2 cellular contexts compared by ENCODE assay signal in genomic region chr4:183878571-183878970, GRCh38.
TF ChIP-seq lines count a peak whose summit lies in the region.

No MANE protein-coding gene starts in this region.

TF ChIP-seq in GM23338, 12 proteins besides CTCF, POLR2A, EP300 and RAD21:
- no peak for TF ChIP-seq ZNF114 (CRISPR knock-in tag; IDR thresholded peaks at IDR 0.05)
- no peak for TF ChIP-seq JUNB (IDR thresholded peaks at IDR 0.05; ENCODE audit: unreplicated experiment)
- TF ChIP-seq EZH2phosphoT487 (IDR thresholded peaks at IDR 0.05; ENCODE audit: unreplicated experiment): no peak
- no peak for TF ChIP-seq ZNF462 (CRISPR knock-in tag; IDR thresholded peaks at IDR 0.05)
- TF ChIP-seq POLR2AphosphoS5 (IDR thresholded peaks at IDR 0.05; ENCODE audit: low read depth): no peak
- TF ChIP-seq ETS1 (IDR thresholded peaks at IDR 0.05): no peak
- TF ChIP-seq NANOG (IDR thresholded peaks at IDR 0.05; ENCODE audit: borderline replicate concordance): no peak
- TF ChIP-seq EZH2 (IDR thresholded peaks at IDR 0.05; ENCODE audit: low read depth, unreplicated experiment): no peak
- TF ChIP-seq STAT1 (IDR thresholded peaks at IDR 0.05; ENCODE audit: unreplicated experiment): no peak
- no peak for TF ChIP-seq REST (IDR thresholded peaks at IDR 0.05; ENCODE audit: unreplicated experiment)
- no peak for TF ChIP-seq CREB1 (CRISPR knock-in tag; IDR thresholded peaks at IDR 0.05; ENCODE audit: low read depth)
- no peak for TF ChIP-seq ZNF331 (CRISPR knock-in tag; IDR thresholded peaks at IDR 0.05; ENCODE audit: low read depth)

TF ChIP-seq in H1, 55 proteins besides CTCF, POLR2A, EP300 and RAD21:
- TF ChIP-seq, protein P1, sequence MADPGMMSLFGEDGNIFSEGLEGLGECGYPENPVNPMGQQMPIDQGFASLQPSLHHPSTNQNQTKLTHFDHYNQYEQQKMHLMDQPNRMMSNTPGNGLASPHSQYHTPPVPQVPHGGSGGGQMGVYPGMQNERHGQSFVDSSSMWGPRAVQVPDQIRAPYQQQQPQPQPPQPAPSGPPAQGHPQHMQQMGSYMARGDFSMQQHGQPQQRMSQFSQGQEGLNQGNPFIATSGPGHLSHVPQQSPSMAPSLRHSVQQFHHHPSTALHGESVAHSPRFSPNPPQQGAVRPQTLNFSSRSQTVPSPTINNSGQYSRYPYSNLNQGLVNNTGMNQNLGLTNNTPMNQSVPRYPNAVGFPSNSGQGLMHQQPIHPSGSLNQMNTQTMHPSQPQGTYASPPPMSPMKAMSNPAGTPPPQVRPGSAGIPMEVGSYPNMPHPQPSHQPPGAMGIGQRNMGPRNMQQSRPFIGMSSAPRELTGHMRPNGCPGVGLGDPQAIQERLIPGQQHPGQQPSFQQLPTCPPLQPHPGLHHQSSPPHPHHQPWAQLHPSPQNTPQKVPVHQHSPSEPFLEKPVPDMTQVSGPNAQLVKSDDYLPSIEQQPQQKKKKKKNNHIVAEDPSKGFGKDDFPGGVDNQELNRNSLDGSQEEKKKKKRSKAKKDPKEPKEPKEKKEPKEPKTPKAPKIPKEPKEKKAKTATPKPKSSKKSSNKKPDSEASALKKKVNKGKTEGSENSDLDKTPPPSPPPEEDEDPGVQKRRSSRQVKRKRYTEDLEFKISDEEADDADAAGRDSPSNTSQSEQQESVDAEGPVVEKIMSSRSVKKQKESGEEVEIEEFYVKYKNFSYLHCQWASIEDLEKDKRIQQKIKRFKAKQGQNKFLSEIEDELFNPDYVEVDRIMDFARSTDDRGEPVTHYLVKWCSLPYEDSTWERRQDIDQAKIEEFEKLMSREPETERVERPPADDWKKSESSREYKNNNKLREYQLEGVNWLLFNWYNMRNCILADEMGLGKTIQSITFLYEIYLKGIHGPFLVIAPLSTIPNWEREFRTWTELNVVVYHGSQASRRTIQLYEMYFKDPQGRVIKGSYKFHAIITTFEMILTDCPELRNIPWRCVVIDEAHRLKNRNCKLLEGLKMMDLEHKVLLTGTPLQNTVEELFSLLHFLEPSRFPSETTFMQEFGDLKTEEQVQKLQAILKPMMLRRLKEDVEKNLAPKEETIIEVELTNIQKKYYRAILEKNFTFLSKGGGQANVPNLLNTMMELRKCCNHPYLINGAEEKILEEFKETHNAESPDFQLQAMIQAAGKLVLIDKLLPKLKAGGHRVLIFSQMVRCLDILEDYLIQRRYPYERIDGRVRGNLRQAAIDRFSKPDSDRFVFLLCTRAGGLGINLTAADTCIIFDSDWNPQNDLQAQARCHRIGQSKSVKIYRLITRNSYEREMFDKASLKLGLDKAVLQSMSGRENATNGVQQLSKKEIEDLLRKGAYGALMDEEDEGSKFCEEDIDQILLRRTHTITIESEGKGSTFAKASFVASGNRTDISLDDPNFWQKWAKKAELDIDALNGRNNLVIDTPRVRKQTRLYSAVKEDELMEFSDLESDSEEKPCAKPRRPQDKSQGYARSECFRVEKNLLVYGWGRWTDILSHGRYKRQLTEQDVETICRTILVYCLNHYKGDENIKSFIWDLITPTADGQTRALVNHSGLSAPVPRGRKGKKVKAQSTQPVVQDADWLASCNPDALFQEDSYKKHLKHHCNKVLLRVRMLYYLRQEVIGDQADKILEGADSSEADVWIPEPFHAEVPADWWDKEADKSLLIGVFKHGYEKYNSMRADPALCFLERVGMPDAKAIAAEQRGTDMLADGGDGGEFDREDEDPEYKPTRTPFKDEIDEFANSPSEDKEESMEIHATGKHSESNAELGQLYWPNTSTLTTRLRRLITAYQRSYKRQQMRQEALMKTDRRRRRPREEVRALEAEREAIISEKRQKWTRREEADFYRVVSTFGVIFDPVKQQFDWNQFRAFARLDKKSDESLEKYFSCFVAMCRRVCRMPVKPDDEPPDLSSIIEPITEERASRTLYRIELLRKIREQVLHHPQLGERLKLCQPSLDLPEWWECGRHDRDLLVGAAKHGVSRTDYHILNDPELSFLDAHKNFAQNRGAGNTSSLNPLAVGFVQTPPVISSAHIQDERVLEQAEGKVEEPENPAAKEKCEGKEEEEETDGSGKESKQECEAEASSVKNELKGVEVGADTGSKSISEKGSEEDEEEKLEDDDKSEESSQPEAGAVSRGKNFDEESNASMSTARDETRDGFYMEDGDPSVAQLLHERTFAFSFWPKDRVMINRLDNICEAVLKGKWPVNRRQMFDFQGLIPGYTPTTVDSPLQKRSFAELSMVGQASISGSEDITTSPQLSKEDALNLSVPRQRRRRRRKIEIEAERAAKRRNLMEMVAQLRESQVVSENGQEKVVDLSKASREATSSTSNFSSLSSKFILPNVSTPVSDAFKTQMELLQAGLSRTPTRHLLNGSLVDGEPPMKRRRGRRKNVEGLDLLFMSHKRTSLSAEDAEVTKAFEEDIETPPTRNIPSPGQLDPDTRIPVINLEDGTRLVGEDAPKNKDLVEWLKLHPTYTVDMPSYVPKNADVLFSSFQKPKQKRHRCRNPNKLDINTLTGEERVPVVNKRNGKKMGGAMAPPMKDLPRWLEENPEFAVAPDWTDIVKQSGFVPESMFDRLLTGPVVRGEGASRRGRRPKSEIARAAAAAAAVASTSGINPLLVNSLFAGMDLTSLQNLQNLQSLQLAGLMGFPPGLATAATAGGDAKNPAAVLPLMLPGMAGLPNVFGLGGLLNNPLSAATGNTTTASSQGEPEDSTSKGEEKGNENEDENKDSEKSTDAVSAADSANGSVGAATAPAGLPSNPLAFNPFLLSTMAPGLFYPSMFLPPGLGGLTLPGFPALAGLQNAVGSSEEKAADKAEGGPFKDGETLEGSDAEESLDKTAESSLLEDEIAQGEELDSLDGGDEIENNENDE (IDR thresholded peaks at IDR 0.05; ENCODE audit: insufficient replicate concordance, low read length): peak; percentile 59
- TF ChIP-seq CBX8 (IDR thresholded peaks at IDR 0.05; ENCODE audit: borderline replicate concordance, low read depth, low read length) (no peak), BACH1 (IDR thresholded peaks at IDR 0.05; ENCODE audit: low read length) (no peak), NRF1 (IDR thresholded peaks at IDR 0.05; ENCODE audit: low read depth, low read length) (no peak)
